In genomic region chr1:31937300-31938183, GRCh38 we compare ENCODE assay signal across 1 cellular context.
TF ChIP-seq lines count a peak whose summit lies in the region.

No MANE protein-coding gene starts in this region.

TF ChIP-seq in HEK293, 187 proteins besides CTCF, POLR2A, EP300 and RAD21 (continued from another document and continues in another):
- TF ChIP-seq TSHZ1 (tag by site-specific recombination; IDR thresholded peaks at IDR 0.05; ENCODE audit: borderline replicate concordance) (peak; percentile 41; the same call in 1 of the 2 replicates), ZNF248 (tag by site-specific recombination; IDR thresholded peaks at IDR 0.05) (no peak; the same call in 1 of the 2 replicates), ZNF24 (tag by site-specific recombination; IDR thresholded peaks at IDR 0.05) (no peak), ATF2 (tag by site-specific recombination; IDR thresholded peaks at IDR 0.05; ENCODE audit: low read depth) (no peak), ZNF645 (tag by site-specific recombination; IDR thresholded peaks at IDR 0.05) (peak; percentile 92), ZNF747 (tag by site-specific recombination; IDR thresholded peaks at IDR 0.05) (no peak), ZEB2 (tag by site-specific recombination; IDR thresholded peaks at IDR 0.05) (peak; percentile 79), ZSCAN18 (tag by site-specific recombination; IDR thresholded peaks at IDR 0.05) (peak; percentile 60; the same call in 1 of the 2 replicates), KLF9 (tag by site-specific recombination; IDR thresholded peaks at IDR 0.05; ENCODE audit: low read depth) (peak; percentile 88), SP3 (tag by site-specific recombination; IDR thresholded peaks at IDR 0.05) (peak; percentile 88), ZNF2 (tag by site-specific recombination; IDR thresholded peaks at IDR 0.05) (peak; percentile 93), ZNF48 (tag by site-specific recombination; IDR thresholded peaks at IDR 0.05) (no peak), ZNF155 (tag by site-specific recombination; IDR thresholded peaks at IDR 0.05) (no peak), ZNF423 (tag by site-specific recombination; IDR thresholded peaks at IDR 0.05) (no peak), ZSCAN23 (tag by site-specific recombination; IDR thresholded peaks at IDR 0.05) (peak; percentile 90; the same call in 1 of the 2 replicates), ZNF114 (tag by site-specific recombination; IDR thresholded peaks at IDR 0.05) (no peak), GFI1B (tag by site-specific recombination; IDR thresholded peaks at IDR 0.05) (no peak), YY2 (tag by site-specific recombination; IDR thresholded peaks at IDR 0.05) (no peak; the same call in 1 of the 2 replicates), ZNF558 (tag by site-specific recombination; IDR thresholded peaks at IDR 0.05) (no peak), ZNF138 (tag by site-specific recombination; IDR thresholded peaks at IDR 0.05; ENCODE audit: borderline replicate concordance) (no peak), SP7 (tag by site-specific recombination; IDR thresholded peaks at IDR 0.05) (peak; percentile 82; the same call in 1 of the 2 replicates), ZNF768 (tag by site-specific recombination; IDR thresholded peaks at IDR 0.05) (no peak; the same call in 1 of the 2 replicates), ZNF426 (tag by site-specific recombination; IDR thresholded peaks at IDR 0.05) (no peak), ZNF843 (tag by site-specific recombination; IDR thresholded peaks at IDR 0.05) (peak; percentile 75), HOXC10 (CRISPR knock-in tag; IDR thresholded peaks at IDR 0.05) (no peak), KLF16 (tag by site-specific recombination; IDR thresholded peaks at IDR 0.05) (peak; percentile 97), ZNF621 (tag by site-specific recombination; IDR thresholded peaks at IDR 0.05) (no peak), ZNF335 (tag by site-specific recombination; conservative IDR thresholded peaks at IDR 0.05) (peak; percentile 99), OSR2 (tag by site-specific recombination; IDR thresholded peaks at IDR 0.05) (no peak; the same call in 1 of the 2 replicates), ZBTB26 (tag by site-specific recombination; optimal IDR thresholded peaks at IDR 0.05) (peak; percentile 70), ZNF548 (tag by site-specific recombination; IDR thresholded peaks at IDR 0.05) (peak; percentile 68; the same call in 1 of the 2 replicates), IKZF3 (tag by site-specific recombination; IDR thresholded peaks at IDR 0.05) (no peak), ZFP69B (tag by site-specific recombination; IDR thresholded peaks at IDR 0.05) (peak; percentile 62; the same call in 1 of the 2 replicates), ZNF140 (tag by site-specific recombination; IDR thresholded peaks at IDR 0.05) (no peak), ZNF596 (tag by site-specific recombination; IDR thresholded peaks at IDR 0.05) (no peak), ZNF280D (tag by site-specific recombination; IDR thresholded peaks at IDR 0.05) (peak; percentile 48; the same call in 1 of the 2 replicates), GLI2 (tag by site-specific recombination; IDR thresholded peaks at IDR 0.05; ENCODE audit: borderline replicate concordance, low read depth) (no peak), ZNF518A (tag by site-specific recombination; conservative IDR thresholded peaks at IDR 0.05; ENCODE audit: low read depth) (no peak), PRDM10 (tag by site-specific recombination; IDR thresholded peaks at IDR 0.05) (peak; percentile 80), ZNF555 (tag by site-specific recombination; conservative IDR thresholded peaks at IDR 0.05) (no peak), ZNF658 (tag by site-specific recombination; IDR thresholded peaks at IDR 0.05) (no peak), ZNF76 (tag by site-specific recombination; IDR thresholded peaks at IDR 0.05; ENCODE audit: borderline replicate concordance, low read depth) (peak; percentile 79)
